Comparison of ENCODE assay signal across 23 cellular contexts in genomic region chr18:75029456-75029855, GRCh38.
DNase-seq lines count a peak whose midpoint lies in the region; ATAC-seq, FAIRE-seq and TF ChIP-seq lines count a peak whose summit lies in the region.
"Had no signal": no experiment of that assay in that cellular context is flagged by ENCODE, and none has a peak within 500 bp of the region (broad histone marks: within the 10 kb centered on the region; RNA-seq: fewer than 3 reads in every experiment).

No MANE protein-coding gene starts in this region.

- 96% methylated on average over 16 of the region's 16 CpGs for WGBS in pancreas, 2 donors

- CTCF ChIA-PET in CD4-positive, alpha-beta T cell (lab: Charles Lee) = interaction anchor here (1.0 kb wide), 1 partner anchor 12 kb away, joined by 3 read pairs; no protein-coding TSS in a partner anchor

- FAIRE-seq in pancreas (lab: Jason Lieb, UNC) = no peak

- peak; percentile 86 for ATAC-seq in CD4-positive, alpha-beta T cell (ENCODE audit: poor library complexity)
- peak; percentile 55 for ATAC-seq in effector memory CD8-positive, alpha-beta T cell (replicated peaks)
- no peak for ATAC-seq in pancreas
- ATAC-seq: left lung, psoas muscle had no signal

- no peak overlapping the region for H3K27ac ChIP-seq in CD4-positive, alpha-beta T cell (ENCODE audit: low read depth, low read length)
- H3K27ac ChIP-seq in pancreas = no peak overlapping the region
- H3K27ac ChIP-seq: cardiac muscle cell, left lung, neural progenitor cell, psoas muscle, RWPE1, skin epidermis, uterus had no signal

- no peak overlapping the region for H3K4me3 Mint-ChIP-seq in CD4-positive, alpha-beta T cell
- H3K4me3 Mint-ChIP-seq in T-helper 2 cell treated with Interferon-gamma antibody and Interleukin-4, amounts not matched to agents 5 μg/mL and 100 μg/mL, for 36 hours = peak overlapping the region; percentile 1
- H3K4me3 Mint-ChIP-seq in effector memory CD8-positive, alpha-beta T cell = peak overlapping the region; percentile 14 to 32
- H3K4me3 Mint-ChIP-seq: B cell, neural progenitor cell had no signal

- H3K4me1 Mint-ChIP-seq in CD4-positive, alpha-beta T cell (ENCODE audit: low read depth) = peaks cover 20% of the 10 kb centered on the region
- H3K4me1 Mint-ChIP-seq in T-helper 2 cell treated with Interferon-gamma antibody and Interleukin-4, amounts not matched to agents 5 μg/mL and 100 μg/mL, for 36 hours (ENCODE audit: low read depth) = peaks cover 9% of the 10 kb centered on the region
- H3K4me1 Mint-ChIP-seq in effector memory CD8-positive, alpha-beta T cell (ENCODE audit: low read depth in 2 of 2) = peaks cover 19 to 40% of the 10 kb centered on the region in 2 donors
- H3K4me1 Mint-ChIP-seq: B cell, neural progenitor cell had no signal

- DNase-seq in activated CD4-positive, alpha-beta T cell treated with anti-CD3 and anti-CD28 coated beads for 4 hours = peak; percentile 5 to 10
- DNase-seq in activated CD4-positive, alpha-beta T cell treated with anti-CD3 and anti-CD28 coated beads, Interleukin-2, amount 50 U/mL, for 1 hour = no peak
- peak in 6 of 10 experiments; percentile 13 to 48 (median 28) for DNase-seq in CD4-positive, alpha-beta T cell
- DNase-seq in T-helper 2 cell treated with Interferon-gamma antibody and Interleukin-4, amounts not matched to agents 5 μg/mL and 100 μg/mL, for 36 hours (ENCODE audit: low spot score) = no peak
- DNase-seq in effector memory CD8-positive, alpha-beta T cell = no peak
- DNase-seq in OCI-M2 (lab: John Stamatoyannopoulos, UW; ENCODE audit: unreplicated experiment) (no peak), NCI-H510A treated with DMSO at 0.1 percent for 48 hours (lab: John Stamatoyannopoulos, UW) (no peak), pancreas (no peak)
- DNase-seq: amygdala, left lung, NCI-H1417, NCI-H2107, NCI-H524, psoas muscle, SK-N-SH, substantia nigra, T1000, uterus had no signal

- H3K36me3 Mint-ChIP-seq in CD4-positive, alpha-beta T cell (ENCODE audit: low read depth) = peaks cover 4% of the 10 kb centered on the region
- peaks cover 4% of the 10 kb centered on the region for H3K36me3 Mint-ChIP-seq in T-helper 2 cell treated with Interferon-gamma antibody and Interleukin-4, amounts not matched to agents 5 μg/mL and 100 μg/mL, for 36 hours (ENCODE audit: low read depth)
- peaks cover 3% of the 10 kb centered on the region for H3K36me3 Mint-ChIP-seq in effector memory CD8-positive, alpha-beta T cell (ENCODE audit: insufficient read depth)
- H3K36me3 Mint-ChIP-seq: neural progenitor cell had no signal

- H3K4me1 ChIP-seq in pancreas = no peaks in the 10 kb centered on the region
- H3K4me1 ChIP-seq: left lung, neural progenitor cell, psoas muscle, uterus had no signal

- intact Hi-C loops in CD4-positive, alpha-beta T cell (cut with DNase I, micrococcal nuclease) = no loop called here
- intact Hi-C loops in pancreas (cut with DNase I) = no loop called here

- no peaks in the 10 kb centered on the region for H3K36me3 ChIP-seq in pancreas
- H3K36me3 ChIP-seq: cardiac muscle cell, left lung, neural progenitor cell, uterus had no signal

- POLR2A ChIA-PET in CD4-positive, alpha-beta T cell (lab: Charles Lee) = interaction anchor here (0.8 to 2.2 kb wide), 8 partner anchors 9 to 431 kb away, joined by 3 to 13 read pairs (median 4); partner anchors contain the start of gene TSHZ1

- no peaks in the 10 kb centered on the region for H3K9me3 ChIP-seq in CD4-positive, alpha-beta T cell (ENCODE audit: control insufficient read depth, low read length)
- no peaks in the 10 kb centered on the region for H3K9me3 ChIP-seq in pancreas
- H3K9me3 ChIP-seq: left lung, psoas muscle, SK-N-SH, uterus had no signal

- no peak overlapping the region for H3K4me3 ChIP-seq in pancreas
- H3K4me3 ChIP-seq: cardiac muscle cell, left lung, neural progenitor cell, psoas muscle, skin epidermis, uterus had no signal

- H3K9me3 Mint-ChIP-seq in CD4-positive, alpha-beta T cell = peaks cover 6% of the 10 kb centered on the region
- peaks cover 8% of the 10 kb centered on the region for H3K9me3 Mint-ChIP-seq in T-helper 2 cell treated with Interferon-gamma antibody and Interleukin-4, amounts not matched to agents 5 μg/mL and 100 μg/mL, for 36 hours
- peaks cover 0 to 2% of the 10 kb centered on the region in 2 donors for H3K9me3 Mint-ChIP-seq in effector memory CD8-positive, alpha-beta T cell
- H3K9me3 Mint-ChIP-seq: neural progenitor cell had no signal

- no peak for TF ChIP-seq CTCF in CD4-positive, alpha-beta T cell (IDR thresholded peaks at IDR 0.05)
- no peak for TF ChIP-seq CTCF in pancreas (IDR thresholded peaks at IDR 0.05)

- no peaks in the 10 kb centered on the region for H3K27me3 Mint-ChIP-seq in CD4-positive, alpha-beta T cell
- H3K27me3 Mint-ChIP-seq in T-helper 2 cell treated with Interferon-gamma antibody and Interleukin-4, amounts not matched to agents 5 μg/mL and 100 μg/mL, for 36 hours (ENCODE audit: low read depth) = no peaks in the 10 kb centered on the region
- H3K27me3 Mint-ChIP-seq in effector memory CD8-positive, alpha-beta T cell = no peaks in the 10 kb centered on the region
- H3K27me3 Mint-ChIP-seq: B cell had no signal

- H3K27me3 ChIP-seq in CD4-positive, alpha-beta T cell (ENCODE audit: control insufficient read depth, insufficient read depth, low read length) = no peaks in the 10 kb centered on the region
- no peaks in the 10 kb centered on the region for H3K27me3 ChIP-seq in pancreas
- H3K27me3 ChIP-seq: cardiac muscle cell, left lung, neural progenitor cell, uterus had no signal

- H3K27ac Mint-ChIP-seq in CD4-positive, alpha-beta T cell = peak overlapping the region; percentile 74
- H3K27ac Mint-ChIP-seq in T-helper 2 cell treated with Interferon-gamma antibody and Interleukin-4, amounts not matched to agents 5 μg/mL and 100 μg/mL, for 36 hours = no peak overlapping the region
- H3K27ac Mint-ChIP-seq in effector memory CD8-positive, alpha-beta T cell = peak overlapping the region in 1 of 2 donors; percentile 49
- H3K27ac Mint-ChIP-seq: B cell, neural progenitor cell had no signal

Comparison
In these comparisons a context has a peak if more than half of its experiments do, and no peak if none do; other contexts are left out.
1. DNase-seq: peak in activated CD4-positive, alpha-beta T cell treated with anti-CD3 and anti-CD28 coated beads for 4 hours (2 of 2) and CD4-positive, alpha-beta T cell (6 of 10); none in activated CD4-positive, alpha-beta T cell treated with anti-CD3 and anti-CD28 coated beads, Interleukin-2, amount 50 U/mL, for 1 hour (single experiment), T-helper 2 cell treated with Interferon-gamma antibody and Interleukin-4, amounts not matched to agents 5 μg/mL and 100 μg/mL, for 36 hours (single experiment), effector memory CD8-positive, alpha-beta T cell (0 of 3), OCI-M2 (single experiment), NCI-H510A treated with DMSO at 0.1 percent for 48 hours (single experiment) and pancreas (0 of 6).
2. ATAC-seq: peak in CD4-positive, alpha-beta T cell (single experiment) and effector memory CD8-positive, alpha-beta T cell (single experiment); none in pancreas (0 of 4).